Comparison of ENCODE assay signal across 2 cellular contexts in genomic region chr1:55203064-55203463, GRCh38.
TF ChIP-seq lines count a peak whose summit lies in the region.

No MANE protein-coding gene starts in this region.

TF ChIP-seq in liver, 16 proteins besides CTCF, POLR2A, EP300 and RAD21 (continued from another document):
- no peak for TF ChIP-seq RXRA (IDR thresholded peaks at IDR 0.05)
TF ChIP-seq in liver: peak in this region for 1.

TF ChIP-seq in HepG2, 621 proteins besides CTCF, POLR2A, EP300 and RAD21 (continued from another document):
- TF ChIP-seq ZNF318 (CRISPR knock-in tag; IDR thresholded peaks at IDR 0.05), result no peak
- no peak for TF ChIP-seq TARDBP (CRISPR knock-in tag; IDR thresholded peaks at IDR 0.05)
- no peak for TF ChIP-seq ZNF747 (CRISPR knock-in tag; IDR thresholded peaks at IDR 0.05; ENCODE audit: borderline replicate concordance)
- TF ChIP-seq, protein P1, sequence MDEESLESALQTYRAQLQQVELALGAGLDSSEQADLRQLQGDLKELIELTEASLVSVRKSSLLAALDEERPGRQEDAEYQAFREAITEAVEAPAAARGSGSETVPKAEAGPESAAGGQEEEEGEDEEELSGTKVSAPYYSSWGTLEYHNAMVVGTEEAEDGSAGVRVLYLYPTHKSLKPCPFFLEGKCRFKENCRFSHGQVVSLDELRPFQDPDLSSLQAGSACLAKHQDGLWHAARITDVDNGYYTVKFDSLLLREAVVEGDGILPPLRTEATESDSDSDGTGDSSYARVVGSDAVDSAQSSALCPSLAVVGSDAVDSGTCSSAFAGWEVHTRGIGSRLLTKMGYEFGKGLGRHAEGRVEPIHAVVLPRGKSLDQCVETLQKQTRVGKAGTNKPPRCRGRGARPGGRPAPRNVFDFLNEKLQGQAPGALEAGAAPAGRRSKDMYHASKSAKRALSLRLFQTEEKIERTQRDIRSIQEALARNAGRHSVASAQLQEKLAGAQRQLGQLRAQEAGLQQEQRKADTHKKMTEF (CRISPR knock-in tag; IDR thresholded peaks at IDR 0.05), result no peak
- TF ChIP-seq JUNB (CRISPR knock-in tag; IDR thresholded peaks at IDR 0.05; ENCODE audit: borderline replicate concordance), result no peak
- TF ChIP-seq ZNF12 (CRISPR knock-in tag; IDR thresholded peaks at IDR 0.05), result no peak
